9 cellular contexts compared by ENCODE assay signal in genomic region chr14:100904307-100905019, GRCh38. TPM values are rescaled to one million over a fixed set of nuclear protein-coding genes. Genes with fewer than 3 reads are reported as not detected.
A peak's percentile ranks its signal among the peaks of the same experiment; 100 is the strongest.
DNase-seq lines count a peak whose midpoint lies in the region; ATAC-seq and TF ChIP-seq lines count a peak whose summit lies in the region.
"Had no signal": no experiment of that assay in that cellular context is flagged by ENCODE, and none has a peak within 500 bp of the region (broad histone marks: within the 10 kb centered on the region; RNA-seq: fewer than 3 reads in every experiment).

No MANE protein-coding gene starts in this region.

- ATAC-seq in lower lobe of right lung = no peak
- no peak for ATAC-seq in HG03460 (IDR thresholded peaks at IDR 0.05; ENCODE audit: unreplicated experiment)

- H3K27me3 Mint-ChIP-seq in activated T-helper 1 cell treated with anti-CD3 and anti-CD28 coated beads, Interleukin-12 subunit alpha, Interleukin-12 subunit beta, Interleukin-2, Interleukin-4 antibody, amounts not matched to agents 30 ng/mL and 10 ng/mL and 1 ng/mL, durations not matched to agents 14 hours and 24 hours and 36 hours (ENCODE audit: insufficient read depth) = peaks cover 36% of the 10 kb centered on the region

- H3K4me3 ChIP-seq in HFF-Myc (replicated peaks; ENCODE audit: low read depth, low read length) = no peak overlapping the region
- H3K4me3 ChIP-seq in cardiac fibroblast (replicated peaks in 1 of 2; ENCODE audit: low read depth in 2 of 2, low read length in 2 of 2) = no peak overlapping the region
- H3K4me3 ChIP-seq in lower lobe of right lung = no peak overlapping the region

- no peaks in the 10 kb centered on the region for H3K36me3 Mint-ChIP-seq in activated T-helper 1 cell treated with anti-CD3 and anti-CD28 coated beads, Interleukin-12 subunit alpha, Interleukin-12 subunit beta, Interleukin-2, Interleukin-4 antibody, amounts not matched to agents 30 ng/mL and 10 ng/mL and 1 ng/mL, durations not matched to agents 14 hours and 24 hours and 36 hours (ENCODE audit: low read depth)

- H3K4me1 ChIP-seq in lower lobe of right lung = peaks cover 10% of the 10 kb centered on the region

- no peaks in the 10 kb centered on the region for H3K9me3 ChIP-seq in lower lobe of right lung

- DNase-seq in CMK (ENCODE audit: low read depth) (peak; percentile 24), HFF-Myc (ENCODE audit: extremely low read depth, low read depth) (no peak), cardiac fibroblast (ENCODE audit: low read depth in 2 of 2) (no peak), lower lobe of right lung (peak; percentile 30), T-helper 2 cell (no peak), NCI-H1105 (lab: John Stamatoyannopoulos, UW) (no peak)
- no peak for DNase-seq in activated T-helper 1 cell treated with anti-CD3 and anti-CD28 coated beads, Interleukin-12 subunit alpha, Interleukin-12 subunit beta, Interleukin-2, Interleukin-4 antibody, amounts not matched to agents 30 ng/mL and 10 ng/mL and 1 ng/mL, durations not matched to agents 14 hours and 24 hours and 36 hours (ENCODE audit: low spot score)
- DNase-seq: activated CD4-positive, alpha-beta T cell treated with anti-CD3 and anti-CD28 coated beads, Interleukin-2, amount 10 ng/mL, durations not matched to agents 24 days and 14 days had no signal

- H3K27ac Mint-ChIP-seq in activated T-helper 1 cell treated with anti-CD3 and anti-CD28 coated beads, Interleukin-12 subunit alpha, Interleukin-12 subunit beta, Interleukin-2, Interleukin-4 antibody, amounts not matched to agents 30 ng/mL and 10 ng/mL and 1 ng/mL, durations not matched to agents 14 hours and 24 hours and 36 hours = no peak overlapping the region
- H3K27ac Mint-ChIP-seq: activated CD4-positive, alpha-beta T cell treated with anti-CD3 and anti-CD28 coated beads, Interleukin-2, amount 10 ng/mL, durations not matched to agents 24 days and 14 days had no signal

- H3K4me3 Mint-ChIP-seq in activated T-helper 1 cell treated with anti-CD3 and anti-CD28 coated beads, Interleukin-12 subunit alpha, Interleukin-12 subunit beta, Interleukin-2, Interleukin-4 antibody, amounts not matched to agents 30 ng/mL and 10 ng/mL and 1 ng/mL, durations not matched to agents 14 hours and 24 hours and 36 hours = no peak overlapping the region
- H3K4me3 Mint-ChIP-seq: activated CD4-positive, alpha-beta T cell treated with anti-CD3 and anti-CD28 coated beads, Interleukin-2, amount 10 ng/mL, durations not matched to agents 24 days and 14 days had no signal

- peak; percentile 24 for TF ChIP-seq CTCF in HFF-Myc (IDR thresholded peaks at IDR 0.05; ENCODE audit: low read depth, low read length, missing control alignments)
- peak; percentile 2 for TF ChIP-seq CTCF in cardiac fibroblast (IDR thresholded peaks at IDR 0.05; ENCODE audit: low read depth, low read length)
- no peak for TF ChIP-seq CTCF in lower lobe of right lung (IDR thresholded peaks at IDR 0.05)

- H3K36me3 ChIP-seq in lower lobe of right lung = no peaks in the 10 kb centered on the region

- H3K27ac ChIP-seq in lower lobe of right lung = no peak overlapping the region

- intact Hi-C loops in lower lobe of right lung (cut with DNase I) = no loop called here
- intact Hi-C loops in activated T-helper 1 cell treated with anti-CD3 and anti-CD28 coated beads, Interleukin-12 subunit alpha, Interleukin-12 subunit beta, Interleukin-2, Interleukin-4 antibody, amounts not matched to agents 30 ng/mL and 10 ng/mL and 1 ng/mL, durations not matched to agents 14 hours and 24 hours and 36 hours (cut with micrococcal nuclease) = no loop called here

- H3K9me3 Mint-ChIP-seq in activated T-helper 1 cell treated with anti-CD3 and anti-CD28 coated beads, Interleukin-12 subunit alpha, Interleukin-12 subunit beta, Interleukin-2, Interleukin-4 antibody, amounts not matched to agents 30 ng/mL and 10 ng/mL and 1 ng/mL, durations not matched to agents 14 hours and 24 hours and 36 hours = no peaks in the 10 kb centered on the region
- H3K9me3 Mint-ChIP-seq: activated CD4-positive, alpha-beta T cell treated with anti-CD3 and anti-CD28 coated beads, Interleukin-2, amount 10 ng/mL, durations not matched to agents 24 days and 14 days had no signal

- peaks cover 58% of the 10 kb centered on the region for H3K27me3 ChIP-seq in lower lobe of right lung (ENCODE audit: low read depth)

- no peaks in the 10 kb centered on the region for H3K4me1 Mint-ChIP-seq in activated T-helper 1 cell treated with anti-CD3 and anti-CD28 coated beads, Interleukin-12 subunit alpha, Interleukin-12 subunit beta, Interleukin-2, Interleukin-4 antibody, amounts not matched to agents 30 ng/mL and 10 ng/mL and 1 ng/mL, durations not matched to agents 14 hours and 24 hours and 36 hours (ENCODE audit: low read depth)
- H3K4me1 Mint-ChIP-seq: activated CD4-positive, alpha-beta T cell treated with anti-CD3 and anti-CD28 coated beads, Interleukin-2, amount 10 ng/mL, durations not matched to agents 24 days and 14 days had no signal

RNA-seq across cellular contexts. Expression of gene RTL1, which starts 0.9 kb away (rescaled TPM):
- total RNA-seq in lower lobe of right lung = not detected
- total RNA-seq in activated T-helper 1 cell treated with anti-CD3 and anti-CD28 coated beads, Interleukin-12 subunit alpha, Interleukin-12 subunit beta, Interleukin-2, Interleukin-4 antibody, amounts not matched to agents 30 ng/mL and 10 ng/mL and 1 ng/mL, durations not matched to agents 14 hours and 24 hours and 36 hours = not detected in 2 replicates
- total RNA-seq: activated CD4-positive, alpha-beta T cell treated with anti-CD3 and anti-CD28 coated beads, Interleukin-2, amount 10 ng/mL, durations not matched to agents 24 days and 14 days had no signal

Comparison
In these comparisons a context has a peak if more than half of its experiments do, and no peak if none do; other contexts are left out.
1. DNase-seq: peak in CMK (single experiment) and lower lobe of right lung (single experiment); none in HFF-Myc (single experiment), cardiac fibroblast (0 of 2), activated T-helper 1 cell treated with anti-CD3 and anti-CD28 coated beads, Interleukin-12 subunit alpha, Interleukin-12 subunit beta, Interleukin-2, Interleukin-4 antibody, amounts not matched to agents 30 ng/mL and 10 ng/mL and 1 ng/mL, durations not matched to agents 14 hours and 24 hours and 36 hours (single experiment), T-helper 2 cell (0 of 5) and NCI-H1105 (single experiment).